In genomic region chr15:62509395-62509973, GRCh38 we compare ENCODE assay signal across 20 cellular contexts.
"Had no signal": no experiment of that assay in that cellular context is flagged by ENCODE, and none has a peak within 500 bp of the region (broad histone marks: within the 10 kb centered on the region; RNA-seq: fewer than 3 reads in every experiment).

No MANE protein-coding gene starts in this region.

- H3K4me1 Mint-ChIP-seq: activated naive CD4-positive, alpha-beta T cell treated with anti-CD3 and anti-CD28 coated beads, Interleukin-2, amount 50 U/mL, for 24 hours; memory B cell; naive B cell had no signal

- H3K27ac ChIP-seq: brain microvascular endothelial cell, foreskin keratinocyte, prostate gland, tibial artery had no signal

- H3K27ac Mint-ChIP-seq: activated CD8-positive, alpha-beta T cell treated with anti-CD3 and anti-CD28 coated beads, Interleukin-2, amount 10 ng/mL, durations not matched to agents 7 days and 5 days; activated naive CD4-positive, alpha-beta T cell treated with anti-CD3 and anti-CD28 coated beads, Interleukin-2, amount 50 U/mL, for 24 hours; activated T-helper 1 cell treated with anti-CD3 and anti-CD28 coated beads, Interleukin-12 subunit alpha, Interleukin-12 subunit beta, Interleukin-2, Interleukin-4 antibody, amounts not matched to agents 30 ng/mL and 10 ng/mL and 1 ng/mL, durations not matched to agents 14 hours and 24 hours and 36 hours; dendritic cell treated with granulocyte-macrophage colony-stimulating factor and Interleukin-4, amounts not matched to agents 40 ng/mL and 50 ng/mL, for 4 days; memory B cell; stimulated activated naive CD8-positive, alpha-beta T cell treated with anti-CD3 and anti-CD28 coated beads, Interleukin-15, Interleukin-2, amounts not matched to agents 100 ng/mL and 50 ng/mL, for 24 hours had no signal

- H3K4me3 Mint-ChIP-seq: activated CD8-positive, alpha-beta T cell treated with anti-CD3 and anti-CD28 coated beads, Interleukin-2, amount 10 ng/mL, durations not matched to agents 7 days and 5 days; activated naive CD4-positive, alpha-beta T cell treated with anti-CD3 and anti-CD28 coated beads, Interleukin-2, amount 50 U/mL, for 24 hours; activated T-helper 1 cell treated with anti-CD3 and anti-CD28 coated beads, Interleukin-12 subunit alpha, Interleukin-12 subunit beta, Interleukin-2, Interleukin-4 antibody, amounts not matched to agents 30 ng/mL and 10 ng/mL and 1 ng/mL, durations not matched to agents 14 hours and 24 hours and 36 hours; dendritic cell treated with granulocyte-macrophage colony-stimulating factor and Interleukin-4, amounts not matched to agents 40 ng/mL and 50 ng/mL, for 4 days; memory B cell; naive B cell; stimulated activated naive CD8-positive, alpha-beta T cell treated with anti-CD3 and anti-CD28 coated beads, Interleukin-15, Interleukin-2, amounts not matched to agents 100 ng/mL and 50 ng/mL, for 24 hours had no signal

- H3K36me3 ChIP-seq: brain microvascular endothelial cell, prostate gland, tibial artery had no signal

- ATAC-seq: activated CD8-positive, alpha-beta T cell treated with anti-CD3 and anti-CD28 coated beads, Interleukin-2, amount 10 ng/mL, durations not matched to agents 7 days and 5 days; foreskin keratinocyte; mucosa of descending colon had no signal

- H3K9me3 ChIP-seq: mucosa of descending colon, prostate gland, tibial artery had no signal

- H3K36me3 Mint-ChIP-seq: activated naive CD4-positive, alpha-beta T cell treated with anti-CD3 and anti-CD28 coated beads, Interleukin-2, amount 50 U/mL, for 24 hours; memory B cell; naive B cell had no signal

- H3K4me3 ChIP-seq: mucosa of descending colon, prostate gland, tibial artery had no signal

- H3K9me3 Mint-ChIP-seq: activated naive CD4-positive, alpha-beta T cell treated with anti-CD3 and anti-CD28 coated beads, Interleukin-2, amount 50 U/mL, for 24 hours; activated T-helper 1 cell treated with anti-CD3 and anti-CD28 coated beads, Interleukin-12 subunit alpha, Interleukin-12 subunit beta, Interleukin-2, Interleukin-4 antibody, amounts not matched to agents 30 ng/mL and 10 ng/mL and 1 ng/mL, durations not matched to agents 14 hours and 24 hours and 36 hours; dendritic cell treated with granulocyte-macrophage colony-stimulating factor and Interleukin-4, amounts not matched to agents 40 ng/mL and 50 ng/mL, for 4 days; memory B cell; stimulated activated naive CD8-positive, alpha-beta T cell treated with anti-CD3 and anti-CD28 coated beads, Interleukin-15, Interleukin-2, amounts not matched to agents 100 ng/mL and 50 ng/mL, for 24 hours had no signal

- H3K27me3 ChIP-seq: brain microvascular endothelial cell, tibial artery had no signal

- DNase-seq: activated CD4-positive, alpha-beta T cell treated with anti-CD3 and anti-CD28 coated beads for 1 hour; activated CD4-positive, alpha-beta T cell treated with anti-CD3 and anti-CD28 coated beads, Interleukin-2, amount 50 U/mL, for 1 hour; activated CD8-positive, alpha-beta T cell treated with anti-CD3 and anti-CD28 coated beads, Interleukin-2, amount 10 ng/mL, durations not matched to agents 7 days and 5 days; activated gamma-delta T cell; aorta; brain microvascular endothelial cell; caudate nucleus; effector CD8-positive, alpha-beta T cell; foreskin keratinocyte; mucosa of descending colon; naive B cell; stimulated activated CD4-positive, alpha-beta T cell treated with anti-CD3 and anti-CD28 coated beads, Interleukin-1b, Interleukin-23, amount 100 ng/mL, for 48 hours; T-helper 2 cell; tibial artery had no signal
